10 cellular contexts compared by ENCODE assay signal in the genomic region with DNA sequence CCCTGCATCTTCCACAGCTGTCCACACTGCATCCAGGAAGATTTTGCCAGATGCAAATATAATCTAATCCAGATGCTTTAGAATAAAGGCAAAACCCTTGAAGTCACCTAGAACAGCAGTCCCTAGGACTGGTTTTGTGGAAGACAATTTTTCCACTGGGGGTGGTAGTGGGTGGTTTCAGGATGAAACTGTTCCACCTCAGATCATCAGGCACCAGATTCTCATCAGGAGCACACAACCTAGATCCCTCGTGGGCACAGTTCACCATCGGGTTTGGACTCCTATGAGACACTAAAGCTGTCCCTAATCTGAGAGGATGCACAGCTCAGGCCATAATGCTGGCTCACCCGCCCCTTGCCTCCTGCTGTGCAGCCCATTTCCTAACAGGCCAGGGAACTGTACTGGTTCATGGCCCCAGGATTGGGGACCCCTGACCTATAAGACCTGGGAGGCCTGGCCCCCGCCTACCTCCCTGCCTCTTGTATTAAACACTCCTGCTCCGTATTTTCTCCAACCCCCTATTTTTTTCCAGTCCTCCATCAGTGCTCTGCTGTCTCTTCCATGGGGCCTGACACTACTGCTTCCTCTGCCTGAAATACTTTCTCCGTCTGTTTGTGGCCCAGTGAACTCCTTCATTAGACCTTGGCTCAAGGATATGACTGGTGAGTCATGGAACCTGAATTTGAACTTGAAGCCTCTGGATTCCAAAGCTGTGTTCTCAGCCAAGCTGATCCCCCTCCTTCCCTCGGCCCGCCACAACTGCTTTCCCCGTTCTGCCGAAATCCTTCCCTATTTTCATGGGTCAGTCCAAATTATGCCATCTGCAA.
DNase-seq lines count a peak whose midpoint lies in the region; ATAC-seq, FAIRE-seq and TF ChIP-seq lines count a peak whose summit lies in the region.
"Had no signal": no experiment of that assay in that cellular context is flagged by ENCODE, and none has a peak within 500 bp of the region (broad histone marks: within the 10 kb centered on the region; RNA-seq: fewer than 3 reads in every experiment).

No MANE protein-coding gene starts in this region.

- POLR2A ChIA-PET in endothelial cell of umbilical vein (lab: Charles Lee) = interaction anchor here (0.6 kb wide), 1 partner anchor 107 kb away, joined by 3 read pairs; no protein-coding TSS in a partner anchor
- POLR2A ChIA-PET in CD8-positive, alpha-beta memory T cell (lab: Charles Lee) = no interaction called here

- peak overlapping the region; percentile 62 for H3K9ac ChIP-seq in endothelial cell of umbilical vein (replicated peaks; ENCODE audit: extremely low read depth, insufficient read depth, low read length)

- peak overlapping the region in 3 of 8 donors; percentile 40 to 68 (median 43) for H3K27ac Mint-ChIP-seq in CD8-positive, alpha-beta memory T cell

- peak; percentile 94 for FAIRE-seq in endothelial cell of umbilical vein (lab: Jason Lieb, UNC)

- intact Hi-C loops in endothelial cell of umbilical vein (cut with micrococcal nuclease) = loop anchor here (2.0 kb wide), 1 partner anchor 25 kb away; no protein-coding TSS in a partner anchor
- intact Hi-C loops in mucosa of descending colon (cut with DNase I, micrococcal nuclease) = no loop called here

- peaks cover 22 to 28% (median 22%) of the 10 kb centered on the region in 3 donors for H3K4me1 Mint-ChIP-seq in CD8-positive, alpha-beta memory T cell

- H3K9me1 ChIP-seq in endothelial cell of umbilical vein (replicated peaks; ENCODE audit: control insufficient read depth, extremely low read depth, insufficient read depth, low read length) = no peaks in the 10 kb centered on the region

- no peaks in the 10 kb centered on the region for H3K27me3 ChIP-seq in endothelial cell of umbilical vein (ENCODE audit: control insufficient read depth in 2 of 2, insufficient read depth in 2 of 2, low read length in 2 of 2)
- H3K27me3 ChIP-seq in CD8-positive, alpha-beta memory T cell (ENCODE audit: insufficient read depth, low read length, poor library complexity, severe bottlenecking) = no peaks in the 10 kb centered on the region

- CTCF ChIA-PET in endothelial cell of umbilical vein (lab: Charles Lee) = interaction anchor here (0.5 to 2.3 kb wide), 16 partner anchors 7 to 584 kb away, joined by 3 to 13 read pairs (median 4); no protein-coding TSS in a partner anchor
- CTCF ChIA-PET in CD8-positive, alpha-beta memory T cell (lab: Charles Lee) = no interaction called here

- H3K9me3 Mint-ChIP-seq in CD8-positive, alpha-beta memory T cell = no peaks in the 10 kb centered on the region
- H3K9me3 Mint-ChIP-seq: natural killer cell had no signal

- H4K20me1 ChIP-seq in endothelial cell of umbilical vein (replicated peaks; ENCODE audit: control insufficient read depth, extremely low read depth, insufficient read depth, low read length) = no peaks in the 10 kb centered on the region

- peak; percentile 94 for DNase-seq in A172 (ENCODE audit: low spot score)
- peak; percentile 98 for DNase-seq in LHCN-M2 (ENCODE audit: low read depth)
- DNase-seq in endothelial cell of umbilical vein (ENCODE audit: low read depth, low spot score) = peak; percentile 85
- no peak for DNase-seq in mucosa of descending colon
- DNase-seq in effector CD4-positive, alpha-beta T cell = no peak
- no peak for DNase-seq in SHP77 treated with DMSO at 0.1 percent for 48 hours (lab: John Stamatoyannopoulos, UW)
- no peak for DNase-seq in CD8-positive, alpha-beta memory T cell
- DNase-seq: natural killer cell had no signal

- H3K4me1 ChIP-seq in endothelial cell of umbilical vein (ENCODE audit: control insufficient read depth, extremely low read depth, insufficient read depth, low read length) = peaks cover 42% of the 10 kb centered on the region
- no peaks in the 10 kb centered on the region for H3K4me1 ChIP-seq in mucosa of descending colon (ENCODE audit: low read depth)
- H3K4me1 ChIP-seq in CD8-positive, alpha-beta memory T cell (ENCODE audit: insufficient read depth, low read length) = no peaks in the 10 kb centered on the region

- peaks cover 54% of the 10 kb centered on the region for H3K79me2 ChIP-seq in endothelial cell of umbilical vein (ENCODE audit: control insufficient read depth, insufficient read depth, low read length)

- H3K4me2 ChIP-seq in endothelial cell of umbilical vein (ENCODE audit: insufficient read depth, low read length) = peak overlapping the region; percentile 76

- H3K9me3 ChIP-seq in endothelial cell of umbilical vein (replicated peaks; ENCODE audit: control insufficient read depth, insufficient read depth, low read length) = no peaks in the 10 kb centered on the region
- no peaks in the 10 kb centered on the region for H3K9me3 ChIP-seq in mucosa of descending colon
- no peaks in the 10 kb centered on the region for H3K9me3 ChIP-seq in CD8-positive, alpha-beta memory T cell (ENCODE audit: low read length)

- BruUV-seq in endothelial cell of umbilical vein (replicated peaks; lab: Mats Ljungman, UMichigan) = TSS peak; percentile 8

- H3K4me3 ChIP-seq in endothelial cell of umbilical vein (replicated peaks in 1 of 3; ENCODE audit: insufficient read depth in 1 of 3, low read depth in 1 of 3, low read length in 3 of 3) (peak overlapping the region in 1 of 3 experiments; percentile 14), mucosa of descending colon (no peak overlapping the region)
- H3K4me3 ChIP-seq in CD8-positive, alpha-beta memory T cell (ENCODE audit: low read length) = no peak overlapping the region

- peak overlapping the region; percentile 77 for H2AFZ ChIP-seq in endothelial cell of umbilical vein (ENCODE audit: low read depth, low read length)

- ATAC-seq in mucosa of descending colon (peak; percentile 61), HG03175 (IDR thresholded peaks at IDR 0.05; ENCODE audit: unreplicated experiment) (no peak)
- ATAC-seq: natural killer cell had no signal

- no peaks in the 10 kb centered on the region for H3K36me3 ChIP-seq in endothelial cell of umbilical vein (ENCODE audit: control insufficient read depth in 2 of 2, extremely low read depth in 1 of 2, insufficient read depth in 2 of 2, low read length in 2 of 2)
- no peaks in the 10 kb centered on the region for H3K36me3 ChIP-seq in mucosa of descending colon (ENCODE audit: low read depth)
- H3K36me3 ChIP-seq in CD8-positive, alpha-beta memory T cell (ENCODE audit: insufficient read depth, low read length) = peaks cover 2% of the 10 kb centered on the region

- peaks cover 0 to 27% (median 7%) of the 10 kb centered on the region in 3 donors for H3K36me3 Mint-ChIP-seq in CD8-positive, alpha-beta memory T cell
- H3K36me3 Mint-ChIP-seq: natural killer cell had no signal

- TF ChIP-seq CTCF in endothelial cell of umbilical vein (IDR thresholded peaks at IDR 0.05; ENCODE audit: extremely low read depth in 1 of 2, insufficient read depth in 1 of 2, low read depth in 1 of 2, low read length in 2 of 2) (no peak), mucosa of descending colon (IDR thresholded peaks at IDR 0.05) (no peak)

- no peak overlapping the region for H3K4me3 Mint-ChIP-seq in CD8-positive, alpha-beta memory T cell
- H3K4me3 Mint-ChIP-seq: natural killer cell had no signal

- dilution Hi-C loops in endothelial cell of umbilical vein (cut with MboI; ENCODE audit: extremely low pct_ligation_motif_present, low sequenced_read_pairs) = no loop called here

- peak overlapping the region; percentile 88 for H3K27ac ChIP-seq in endothelial cell of umbilical vein (ENCODE audit: insufficient read depth, low read depth, low read length)
- H3K27ac ChIP-seq in CD8-positive, alpha-beta memory T cell (ENCODE audit: low read depth, low read length) = no peak overlapping the region
- H3K27ac ChIP-seq: HL-60 had no signal

- no peak for TF ChIP-seq POLR2A in endothelial cell of umbilical vein (IDR thresholded peaks at IDR 0.05; ENCODE audit: low read depth, low read length)

- peaks cover 0 to 2% of the 10 kb centered on the region in 2 donors for H3K27me3 Mint-ChIP-seq in CD8-positive, alpha-beta memory T cell

TF ChIP-seq in endothelial cell of umbilical vein, 7 proteins besides CTCF, POLR2A, EP300 and RAD21:
- TF ChIP-seq GATA2 (IDR thresholded peaks at IDR 0.05; ENCODE audit: insufficient read depth, insufficient read length, low read depth, low read length) (no peak), EZH2 (IDR thresholded peaks at IDR 0.05; ENCODE audit: borderline replicate concordance, low read depth, low read length, severe bottlenecking) (no peak), MYC (IDR thresholded peaks at IDR 0.05; ENCODE audit: low read depth, low read length) (no peak), JUN (IDR thresholded peaks at IDR 0.05; ENCODE audit: borderline replicate concordance, insufficient read depth, insufficient read length, low read depth) (peak; percentile 87), POLR2AphosphoS5 (IDR thresholded peaks at IDR 0.05; ENCODE audit: insufficient read depth, low read depth, low read length) (peak; percentile 68), FOS (IDR thresholded peaks at IDR 0.05; ENCODE audit: borderline replicate concordance, insufficient read depth, low read length) (peak; percentile 91)
- TF ChIP-seq, protein P1, sequence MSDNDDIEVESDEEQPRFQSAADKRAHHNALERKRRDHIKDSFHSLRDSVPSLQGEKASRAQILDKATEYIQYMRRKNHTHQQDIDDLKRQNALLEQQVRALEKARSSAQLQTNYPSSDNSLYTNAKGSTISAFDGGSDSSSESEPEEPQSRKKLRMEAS (IDR thresholded peaks at IDR 0.05; ENCODE audit: insufficient read depth, insufficient read length) = no peak

Comparison
In these comparisons a context has a peak if more than half of its experiments do, and no peak if none do; other contexts are left out.
1. DNase-seq: peak in A172 (single experiment), LHCN-M2 (single experiment) and endothelial cell of umbilical vein (single experiment); none in mucosa of descending colon (0 of 3), effector CD4-positive, alpha-beta T cell (single experiment), SHP77 treated with DMSO at 0.1 percent for 48 hours (single experiment) and CD8-positive, alpha-beta memory T cell (0 of 5).